ENCODE assay signal across 12 cellular contexts in the genomic region with DNA sequence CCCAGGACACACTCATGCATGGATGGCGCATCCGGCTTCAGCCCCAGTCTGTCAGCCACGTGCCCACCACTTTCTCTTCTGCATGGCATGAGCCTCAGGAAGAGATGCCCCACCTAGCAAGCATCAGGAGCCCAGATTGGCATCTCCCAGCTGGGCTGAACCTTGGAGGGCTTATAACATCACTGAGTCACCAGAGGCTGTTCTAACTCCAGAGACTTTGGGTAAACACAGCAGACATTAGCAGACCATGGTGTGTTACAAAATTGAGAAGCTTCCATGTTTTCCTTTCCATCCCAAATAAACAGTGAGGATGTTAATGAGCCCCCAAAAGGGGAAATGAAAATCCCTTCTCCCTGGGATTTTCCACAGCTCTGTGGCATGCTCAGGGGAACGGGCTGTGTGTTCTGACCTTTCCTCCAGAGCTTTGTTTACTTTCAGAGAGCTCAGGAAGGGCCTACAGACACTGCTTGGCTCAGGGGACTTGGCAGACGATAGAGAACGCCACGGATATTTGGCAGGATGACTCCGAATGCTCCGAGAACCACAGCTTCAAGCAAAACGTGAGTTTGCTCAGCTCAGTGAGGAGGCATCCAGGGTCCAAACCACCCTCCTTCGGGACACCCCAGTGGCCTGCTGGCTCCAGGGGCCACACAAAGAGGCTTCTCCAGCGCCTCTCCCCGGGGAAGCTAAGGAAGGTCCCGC. TPM values are rescaled to one million over a fixed set of nuclear protein-coding genes. Genes with fewer than 3 reads are reported as not detected.
DNase-seq lines count a peak whose midpoint lies in the region; ATAC-seq and TF ChIP-seq lines count a peak whose summit lies in the region.
"Had no signal": no experiment of that assay in that cellular context is flagged by ENCODE, and none has a peak within 500 bp of the region (broad histone marks: within the 10 kb centered on the region; RNA-seq: fewer than 3 reads in every experiment).

No MANE protein-coding gene starts in this region.

- no peak for TF ChIP-seq EP300 in gastroesophageal sphincter (IDR thresholded peaks at IDR 0.05)

- intact Hi-C loops in Right ventricle myocardium inferior (cut with DNase I) (loop anchor here (2.0 kb wide), 1 partner anchor 27 kb away; no protein-coding TSS in a partner anchor), cardiac septum (cut with DNase I) (no loop called here)

- no peaks in the 10 kb centered on the region for H3K79me2 ChIP-seq in osteoblast (ENCODE audit: insufficient read depth, low read length)

- H3K9me3 ChIP-seq in gastroesophageal sphincter (no peaks in the 10 kb centered on the region), osteoblast (ENCODE audit: low read depth, low read length) (no peaks in the 10 kb centered on the region)

- H3K27me3 ChIP-seq in gastroesophageal sphincter = no peaks in the 10 kb centered on the region
- H3K27me3 ChIP-seq in osteoblast (ENCODE audit: insufficient read depth, low read length) = no peaks in the 10 kb centered on the region

- no peak for TF ChIP-seq POLR2A in gastroesophageal sphincter (IDR thresholded peaks at IDR 0.05)

- H3K4me2 ChIP-seq in osteoblast (ENCODE audit: insufficient read depth, low read length) = peak overlapping the region; percentile 29

- H4K20me1 ChIP-seq in osteoblast (ENCODE audit: insufficient read depth, low read length) = no peaks in the 10 kb centered on the region

- TF ChIP-seq CTCF in gastroesophageal sphincter (IDR thresholded peaks at IDR 0.05) = peak in 2 of 4 experiments; percentile 12 to 19
- TF ChIP-seq CTCF in osteoblast (IDR thresholded peaks at IDR 0.05; ENCODE audit: extremely low read depth, low read depth, low read length) = no peak

- H3K27ac ChIP-seq in gastroesophageal sphincter (peak overlapping the region; percentile 70 to 97 (median 90)), osteoblast (ENCODE audit: low read depth, low read length) (peak overlapping the region; percentile 59)
- H3K27ac ChIP-seq: 22Rv1 had no signal

- DNase-seq in Right ventricle myocardium inferior (ENCODE audit: missing footprints) = no peak
- no peak for DNase-seq in cardiac septum (ENCODE audit: low spot score)
- DNase-seq in osteoblast (ENCODE audit: insufficient read length, low spot score, missing footprints) = peak; percentile 72
- no peak for DNase-seq in 8988T
- no peak for DNase-seq in NCI-H1436 (lab: John Stamatoyannopoulos, UW)
- no peak for DNase-seq in NCI-H2029 treated with DMSO at 0.1 percent for 48 hours (lab: John Stamatoyannopoulos, UW)
- DNase-seq in DMS114 treated with DMSO at 0.1 percent for 48 hours (lab: John Stamatoyannopoulos, UW; ENCODE audit: unreplicated experiment) = no peak
- DNase-seq: activated B cell treated with CpG ODN at 0.5 μM for 24 hours had no signal

- WGBS in gastroesophageal sphincter (ENCODE audit: low coverage in 1 of 2), 2 donors = 35 to 38% methylated on average over 8 to 10 of the region's 14 CpGs

- no peaks in the 10 kb centered on the region for H3K36me3 ChIP-seq in gastroesophageal sphincter
- H3K36me3 ChIP-seq in osteoblast (ENCODE audit: insufficient read depth, low read length) = no peaks in the 10 kb centered on the region

- peaks cover 15 to 71% (median 35%) of the 10 kb centered on the region in 3 donors for H3K4me1 ChIP-seq in gastroesophageal sphincter
- peaks cover 19% of the 10 kb centered on the region for H3K4me1 ChIP-seq in osteoblast (ENCODE audit: insufficient read depth, low read length)

- H3K4me3 ChIP-seq in gastroesophageal sphincter (no peak overlapping the region), osteoblast (ENCODE audit: insufficient read depth, low read length) (peak overlapping the region; percentile 12)

- peak overlapping the region; percentile 78 for H2AFZ ChIP-seq in osteoblast (ENCODE audit: low read length)

- ATAC-seq in Right ventricle myocardium inferior (peak; percentile 87), gastroesophageal sphincter (peak; percentile 88)

RNA-seq across cellular contexts. Expression of gene GLP2R, which starts 16.5 kb away (rescaled TPM):
- total RNA-seq in Right ventricle myocardium inferior (0.24 TPM), cardiac septum (0.05 TPM), gastroesophageal sphincter (10 to 100 TPM in 3 of 4 donors, 1 to 10 TPM in 1; 7.2 to 14.5 (median 13.8) TPM), osteoblast (under 0.01 TPM in 1 of 2 replicates, not detected in the other)
- total RNA-seq: activated B cell treated with CpG ODN at 0.5 μM for 24 hours; natural killer cell treated with Interleukin-12 subunit alpha and Interleukin-12 subunit beta and Interleukin-15 and Interleukin-18, amount 100 ng/mL, for 72 hours had no signal

RNA-seq across cellular contexts. Expression of gene GSG1L2, which starts 20.3 kb away (rescaled TPM):
- total RNA-seq in Right ventricle myocardium inferior = not detected
- not detected for total RNA-seq in cardiac septum
- not detected for total RNA-seq in gastroesophageal sphincter
- total RNA-seq in osteoblast = not detected in 2 replicates
- total RNA-seq: activated B cell treated with CpG ODN at 0.5 μM for 24 hours; epithelial cell of proximal tubule; natural killer cell treated with Interleukin-12 subunit alpha and Interleukin-12 subunit beta and Interleukin-15 and Interleukin-18, amount 100 ng/mL, for 72 hours had no signal

RNA-seq across cellular contexts. Expression of gene DHRS7C, which starts 50.8 kb away (rescaled TPM):
- total RNA-seq in Right ventricle myocardium inferior = 69.8 TPM
- 0.89 TPM for total RNA-seq in cardiac septum
- not detected for total RNA-seq in gastroesophageal sphincter
- total RNA-seq in osteoblast = not detected in 2 replicates
- total RNA-seq: activated B cell treated with CpG ODN at 0.5 μM for 24 hours; epithelial cell of proximal tubule; natural killer cell treated with Interleukin-12 subunit alpha and Interleukin-12 subunit beta and Interleukin-15 and Interleukin-18, amount 100 ng/mL, for 72 hours had no signal

Comparison
In these comparisons a context has a peak if more than half of its experiments do, and no peak if none do; other contexts are left out.
1. RNA of gene DHRS7C, which starts 50.8 kb away (total RNA-seq): 69.8 TPM in Right ventricle myocardium inferior (single experiment); 0.89 TPM in cardiac septum (single experiment), not detected in gastroesophageal sphincter and not detected in osteoblast; every median in the first group is over 10 times any median in the second.